In the genomic region with DNA sequence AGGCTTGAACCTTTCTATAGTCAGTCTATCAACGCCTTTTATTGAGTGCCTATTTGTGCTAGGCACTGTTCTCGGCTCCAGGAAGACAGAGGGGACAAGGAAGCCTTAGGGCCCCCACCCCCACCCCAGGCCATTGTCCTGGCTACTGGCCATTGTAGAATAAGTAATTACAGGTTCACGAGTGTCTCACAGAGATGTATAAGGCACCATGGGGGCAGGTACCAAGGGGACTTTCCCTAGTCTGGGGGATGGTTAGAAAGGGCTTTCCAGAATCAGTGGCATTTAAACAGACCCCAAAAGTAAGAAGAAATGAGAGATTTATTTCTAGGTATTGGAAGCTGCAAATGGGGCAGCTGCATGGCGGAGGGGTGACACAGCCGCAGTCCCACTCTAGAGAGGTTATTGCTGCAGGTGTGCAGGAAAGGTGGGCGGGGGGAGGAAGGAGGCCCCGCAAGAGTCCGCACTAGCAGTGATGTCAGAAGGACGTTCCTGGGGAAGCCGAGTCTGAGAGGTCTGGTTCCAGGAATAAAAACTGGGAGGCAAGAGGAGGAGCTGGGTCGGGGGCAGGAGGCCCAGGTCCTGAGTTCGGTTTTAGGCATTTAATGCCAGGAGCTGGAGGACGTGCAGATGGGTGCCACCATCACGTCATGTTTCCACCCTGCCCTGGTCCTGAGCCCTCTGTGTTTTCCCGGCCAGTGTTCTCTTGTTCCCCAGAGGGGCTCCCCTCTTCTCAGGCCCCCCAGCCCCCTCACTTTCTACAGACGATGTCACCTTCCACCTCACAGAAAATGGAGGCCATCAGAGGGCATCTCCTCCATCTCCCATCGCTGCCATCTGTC, we compare ENCODE assay signal across 10 cellular contexts. TPM values are rescaled to one million over a fixed set of nuclear protein-coding genes. Genes with fewer than 3 reads are reported as not detected.
A peak's percentile ranks its signal among the peaks of the same experiment; 100 is the strongest.
DNase-seq lines count a peak whose midpoint lies in the region; TF ChIP-seq lines count a peak whose summit lies in the region.
"Had no signal": no experiment of that assay in that cellular context is flagged by ENCODE, and none has a peak within 500 bp of the region (broad histone marks: within the 10 kb centered on the region; RNA-seq: fewer than 3 reads in every experiment).

No MANE protein-coding gene starts in this region.

- H3K79me2 ChIP-seq in osteoblast (ENCODE audit: insufficient read depth, low read length) (peaks cover 8% of the 10 kb centered on the region), PC-9 (ENCODE audit: low read depth) (no peaks in the 10 kb centered on the region)

- H3K9ac ChIP-seq in BLaER1 treated with 17β-estradiol and CSF1 and Interleukin-3, amounts not matched to agents 10 nM and 100 nM, result peak overlapping the region in 5 of 11 experiments; percentile 16 to 51 (median 43); a peak in 6 of 22 replicates

- no peaks in the 10 kb centered on the region for H3K27me3 ChIP-seq in BLaER1 treated with 17β-estradiol and CSF1 and Interleukin-3, amounts not matched to agents 10 nM and 100 nM
- H3K27me3 ChIP-seq in osteoblast (ENCODE audit: insufficient read depth, low read length) (no peaks in the 10 kb centered on the region), PC-9 (ENCODE audit: insufficient read depth, low read depth) (no peaks in the 10 kb centered on the region)

- TF ChIP-seq CTCF in osteoblast (IDR thresholded peaks at IDR 0.05; ENCODE audit: extremely low read depth, low read depth, low read length) (no peak), PC-9 (conservative IDR thresholded peaks at IDR 0.05) (no peak)

- intact Hi-C loops in PC-9 (cut with micrococcal nuclease; ENCODE audit: unreplicated experiment), result no loop called here

- H3K4me2 ChIP-seq in BLaER1 treated with 17β-estradiol and CSF1 and Interleukin-3, amounts not matched to agents 10 nM and 100 nM, result peak overlapping the region; percentile 43 to 76 (median 57)
- H3K4me2 ChIP-seq in osteoblast (ENCODE audit: insufficient read depth, low read length) (no peak overlapping the region), PC-9 (no peak overlapping the region)

- CTCF ChIA-PET in PC-9 (lab: Charles Lee), result no interaction called here

- POLR2A ChIA-PET in PC-9 (lab: Charles Lee; ENCODE audit: unreplicated experiment), result interaction anchor here (0.7 kb wide), 1 partner anchor 687 kb away, joined by 25 read pairs; no protein-coding TSS in a partner anchor

- peak overlapping the region in 9 of 11 experiments; percentile 18 to 71 (median 49); a peak in 14 of 22 replicates for H3K27ac ChIP-seq in BLaER1 treated with 17β-estradiol and CSF1 and Interleukin-3, amounts not matched to agents 10 nM and 100 nM
- H3K27ac ChIP-seq in osteoblast (ENCODE audit: low read depth, low read length), result peak overlapping the region; percentile 26
- H3K27ac ChIP-seq in PC-9, result no peak overlapping the region

- H3K4me3 ChIP-seq in BLaER1 treated with 17β-estradiol and CSF1 and Interleukin-3, amounts not matched to agents 10 nM and 100 nM, result no peak overlapping the region
- no peak overlapping the region for H3K4me3 ChIP-seq in osteoblast (ENCODE audit: insufficient read depth, low read length)
- no peak overlapping the region for H3K4me3 ChIP-seq in PC-9

- H2AFZ ChIP-seq in osteoblast (ENCODE audit: low read length) (no peak overlapping the region), PC-9 (no peak overlapping the region)

- H3F3A ChIP-seq in PC-9 (ENCODE audit: insufficient read depth, low read depth), result peaks cover 52% of the 10 kb centered on the region

- H3K9me3 ChIP-seq in BLaER1 treated with 17β-estradiol and CSF1 and Interleukin-3, amounts not matched to agents 10 nM and 100 nM (replicated peaks in 1 of 11), result no peaks in the 10 kb centered on the region
- no peaks in the 10 kb centered on the region for H3K9me3 ChIP-seq in osteoblast (ENCODE audit: low read depth, low read length)
- H3K9me3 ChIP-seq in PC-9 (ENCODE audit: insufficient read depth, low read depth), result no peaks in the 10 kb centered on the region

- H3K36me3 ChIP-seq in BLaER1 treated with 17β-estradiol and CSF1 and Interleukin-3, amounts not matched to agents 10 nM and 100 nM, result peaks cover 0 to 8% (median 0%) of the 10 kb centered on the region in 11 experiments; a peak in 4 of 22 replicates
- peaks cover 20% of the 10 kb centered on the region for H3K36me3 ChIP-seq in osteoblast (ENCODE audit: insufficient read depth, low read length)
- 0 out of 2 replicates have a peak, but pooled peaks cover 1% of the 10 kb centered on the region for H3K36me3 ChIP-seq in PC-9 (ENCODE audit: low read depth)

- peaks cover 0 to 56% (median 24%) of the 10 kb centered on the region in 11 experiments; a peak in 16 of 22 replicates for H4K20me1 ChIP-seq in BLaER1 treated with 17β-estradiol and CSF1 and Interleukin-3, amounts not matched to agents 10 nM and 100 nM
- H4K20me1 ChIP-seq in osteoblast (ENCODE audit: insufficient read depth, low read length), result peaks cover 21% of the 10 kb centered on the region
- H4K20me1 ChIP-seq in PC-9 (ENCODE audit: insufficient read depth), result no peaks in the 10 kb centered on the region

- no peaks in the 10 kb centered on the region for H3K9me2 ChIP-seq in PC-9 (ENCODE audit: insufficient read depth)

- BruUV-seq in PC-9 (replicated peaks; lab: Mats Ljungman, UMichigan), result no TSS peak

- DNase-seq in EL (peak; percentile 28), astrocyte of the hippocampus (ENCODE audit: low read depth, low spot score) (peak; percentile 18), osteoblast (ENCODE audit: insufficient read length, low spot score, missing footprints) (no peak), PC-9 (no peak), globus pallidus (ENCODE audit: low spot score) (no peak)
- no peak for DNase-seq in activated CD8-positive, alpha-beta memory T cell treated with anti-CD3 and anti-CD28 coated beads for 24 hours
- no peak for DNase-seq in activated effector memory CD4-positive, alpha-beta T cell treated with anti-CD3 and anti-CD28 coated beads, Interleukin-2, amount 50 U/mL, for 16 hours
- DNase-seq: NCI-H1436 treated with DMSO at 0.1 percent for 48 hours, NCI-H69 had no signal

- peaks cover 18 to 82% (median 29%) of the 10 kb centered on the region in 10 experiments for H3K4me1 ChIP-seq in BLaER1 treated with 17β-estradiol and CSF1 and Interleukin-3, amounts not matched to agents 10 nM and 100 nM
- H3K4me1 ChIP-seq in osteoblast (ENCODE audit: insufficient read depth, low read length), result peaks cover 15% of the 10 kb centered on the region
- no peaks in the 10 kb centered on the region for H3K4me1 ChIP-seq in PC-9 (replicated peaks; ENCODE audit: insufficient read depth)

RNA-seq across cellular contexts. Expression of a gene that starts 30.5 kb away (rescaled TPM):
- total RNA-seq in osteoblast (64.5 and 86.9 TPM in 2 replicates), PC-9 (2021) (46.0 and 60.0 TPM in 2 replicates)

Comparison
In these comparisons a context has a peak if more than half of its experiments do, and no peak if none do; other contexts are left out.
1. H3K4me2 ChIP-seq: peak in BLaER1 treated with 17β-estradiol and CSF1 and Interleukin-3, amounts not matched to agents 10 nM and 100 nM (11 of 11); none in osteoblast (single experiment) and PC-9 (single experiment).
2. DNase-seq: peak in EL (single experiment) and astrocyte of the hippocampus (single experiment); none in osteoblast (single experiment), PC-9 (0 of 2), globus pallidus (single experiment), activated CD8-positive, alpha-beta memory T cell treated with anti-CD3 and anti-CD28 coated beads for 24 hours (single experiment) and activated effector memory CD4-positive, alpha-beta T cell treated with anti-CD3 and anti-CD28 coated beads, Interleukin-2, amount 50 U/mL, for 16 hours (single experiment).